ENCODE assay signal across 18 cellular contexts in genomic region chr11:131626761-131627160, GRCh38.
DNase-seq lines count a peak whose midpoint lies in the region; ATAC-seq, FAIRE-seq and TF ChIP-seq lines count a peak whose summit lies in the region.
"Had no signal": no experiment of that assay in that cellular context is flagged by ENCODE, and none has a peak within 500 bp of the region (broad histone marks: within the 10 kb centered on the region; RNA-seq: fewer than 3 reads in every experiment).

No MANE protein-coding gene starts in this region.

- TF ChIP-seq CTCF in right atrium auricular region (IDR thresholded peaks at IDR 0.05): no peak
- no peak for TF ChIP-seq CTCF in Loucy (conservative IDR thresholded peaks at IDR 0.05; ENCODE audit: low read length)
- TF ChIP-seq CTCF in GM12878 (IDR thresholded peaks at IDR 0.05 in 2 of 3, conservative IDR thresholded peaks at IDR 0.05 in 1 of 3; ENCODE audit: control insufficient read depth in 2 of 3, extremely low read depth in 1 of 3, insufficient read depth in 1 of 3, low read depth in 3 of 3, low read length in 3 of 3): no peak

- TF ChIP-seq RAD21 in GM12878 (IDR thresholded peaks at IDR 0.05; ENCODE audit: insufficient read depth, low read depth, low read length): no peak

- SMC1A ChIA-PET in GM12878 (lab: Charles Lee; ENCODE audit: uncharacterized antibody, unreplicated experiment): no interaction called here

- H3K9ac ChIP-seq in Loucy (ENCODE audit: low read depth, low read length, poor library complexity, severe bottlenecking) (peak overlapping the region; percentile 12), GM12878 (ENCODE audit: control insufficient read depth, insufficient read depth, low read length) (no peak overlapping the region)
- H3K9ac ChIP-seq: GM23248 had no signal

- no peaks in the 10 kb centered on the region for H3K79me2 ChIP-seq in Loucy (ENCODE audit: insufficient read depth, low read length)
- no peaks in the 10 kb centered on the region for H3K79me2 ChIP-seq in GM12878 (ENCODE audit: control insufficient read depth, insufficient read depth, low read length)

- RAD21 ChIA-PET in GM12878 (lab: Charles Lee; ENCODE audit: unreplicated experiment): no interaction called here

- H4K20me1 ChIP-seq in Loucy (ENCODE audit: insufficient read depth, low read length, poor library complexity, severe bottlenecking) (no peaks in the 10 kb centered on the region), GM12878 (ENCODE audit: control insufficient read depth, insufficient read depth) (no peaks in the 10 kb centered on the region)

- WGBS in GM12878 (ENCODE audit: insufficient coverage, insufficient replicate concordance, low lambda C conversion rate, missing lambda C conversion rate): 9% methylated on average over 9 of the region's 9 CpGs

- no peak overlapping the region for H3K27ac ChIP-seq in right atrium auricular region
- no peak overlapping the region for H3K27ac ChIP-seq in GM12878 (ENCODE audit: control insufficient read depth, insufficient read depth)
- H3K27ac ChIP-seq: GM23248 had no signal

- no peak overlapping the region for H2AFZ ChIP-seq in Loucy (ENCODE audit: low read length)
- H2AFZ ChIP-seq in GM12878 (ENCODE audit: control insufficient read depth, low read depth, low read length): no peak overlapping the region
- H2AFZ ChIP-seq: GM23248 had no signal

- intact Hi-C loops in left ventricle myocardium superior (cut with micrococcal nuclease) (no loop called here), GM12878 (cut with micrococcal nuclease; ENCODE audit: unreplicated experiment) (no loop called here)

- H3K4me2 ChIP-seq in Loucy (ENCODE audit: low read depth, low read length, poor library complexity, severe bottlenecking) (no peak overlapping the region), GM12878 (ENCODE audit: control insufficient read depth, insufficient read depth) (no peak overlapping the region)

- ATAC-seq in left ventricle myocardium superior: no peak
- peak; percentile 34; the same call in 2 of the 3 replicates for ATAC-seq in GM12878
- ATAC-seq in GM21515 (IDR thresholded peaks at IDR 0.05; ENCODE audit: unreplicated experiment): no peak
- ATAC-seq in HG03280 (IDR thresholded peaks at IDR 0.05; ENCODE audit: unreplicated experiment): no peak
- ATAC-seq: K562, SK-N-SH treated with all-trans-retinoic acid at 6 μM for 48 hours had no signal

- no peaks in the 10 kb centered on the region for H3K9me2 ChIP-seq in Loucy (replicated peaks; ENCODE audit: low read depth, low read length)

- H3K36me3 ChIP-seq in right atrium auricular region: no peaks in the 10 kb centered on the region
- no peaks in the 10 kb centered on the region for H3K36me3 ChIP-seq in Loucy (ENCODE audit: insufficient read depth, low read length)
- H3K36me3 ChIP-seq in GM12878 (ENCODE audit: control insufficient read depth in 2 of 2, insufficient read depth in 2 of 2, low read length in 1 of 2): no peaks in the 10 kb centered on the region

- BruUV-seq in GM12878 (replicated peaks; lab: Mats Ljungman, UMichigan): no TSS peak

- in situ Hi-C loops in GM12878 (cut with MboI): no loop called here

- FAIRE-seq in GM12878 (lab: Jason Lieb, UNC): no peak
- FAIRE-seq: K562 had no signal

- H3K4me1 ChIP-seq in right atrium auricular region: no peaks in the 10 kb centered on the region
- peaks cover 67% of the 10 kb centered on the region for H3K4me1 ChIP-seq in Loucy (ENCODE audit: insufficient read depth, low read length, poor library complexity, severe bottlenecking)
- H3K4me1 ChIP-seq in GM12878 (ENCODE audit: control insufficient read depth, insufficient read depth, low read length): no peaks in the 10 kb centered on the region

- peak; percentile 32 for DNase-seq in right atrium auricular region (ENCODE audit: low spot score)
- no peak for DNase-seq in left ventricle myocardium superior
- DNase-seq in GM12878 (ENCODE audit: low read depth, low spot score): no peak
- DNase-seq in epidermal melanocyte (ENCODE audit: insufficient read length, low spot score): no peak
- DNase-seq: ACHN; AML-193; CD4-positive, CD25-positive, alpha-beta regulatory T cell; GM23248; NCI-H1694 treated with DMSO at 0.1 percent for 48 hours; NCI-H2107; NCI-H345; NCI-H774; SHP77 treated with DMSO at 0.1 percent for 48 hours had no signal

- H3K4me3 ChIP-seq in right atrium auricular region: no peak overlapping the region
- H3K4me3 ChIP-seq in Loucy (ENCODE audit: low read length, poor library complexity, severe bottlenecking): no peak overlapping the region
- H3K4me3 ChIP-seq in GM12878: no peak overlapping the region
- H3K4me3 ChIP-seq: GM23248, K562 had no signal

- H3K9me3 ChIP-seq in right atrium auricular region: no peaks in the 10 kb centered on the region
- H3K9me3 ChIP-seq in Loucy (ENCODE audit: insufficient read depth, low read depth, low read length): no peaks in the 10 kb centered on the region
- H3K9me3 ChIP-seq in GM12878 (replicated peaks; ENCODE audit: control insufficient read depth, insufficient read depth, low read length): no peaks in the 10 kb centered on the region; the same call in 2 of the 3 replicates

- TF ChIP-seq EP300 in GM12878 (IDR thresholded peaks at IDR 0.05; ENCODE audit: borderline replicate concordance in 1 of 2, control insufficient read depth in 1 of 2, low read depth in 2 of 2, low read length in 2 of 2): no peak

- CTCF ChIA-PET in GM12878 (lab: Yijun Ruan, JAX): interaction anchor here (0.7 kb wide), 1 partner anchor 43 kb away, joined by 3 read pairs; no protein-coding TSS in a partner anchor

- H3K27me3 ChIP-seq in right atrium auricular region: no peaks in the 10 kb centered on the region
- no peaks in the 10 kb centered on the region for H3K27me3 ChIP-seq in Loucy (ENCODE audit: insufficient read depth, low read length, poor library complexity, severe bottlenecking)
- peaks cover 6 to 9% of the 10 kb centered on the region in 2 experiments; a peak in 3 of 4 replicates for H3K27me3 ChIP-seq in GM12878 (replicated peaks in 1 of 2; ENCODE audit: control insufficient read depth in 2 of 2, insufficient read depth in 2 of 2, low read length in 1 of 2)

- TF ChIP-seq POLR2A in GM12878 (IDR thresholded peaks at IDR 0.05; ENCODE audit: low read depth, low read length): no peak

- H3F3A ChIP-seq in Loucy (ENCODE audit: low read depth): no peaks in the 10 kb centered on the region

- POLR2A ChIA-PET in GM12878 (lab: Charles Lee): no interaction called here

TF ChIP-seq in GM12878, 131 proteins besides CTCF, POLR2A, EP300 and RAD21 (continues in another document):
- TF ChIP-seq PKNOX1 (IDR thresholded peaks at IDR 0.05) (no peak), ATF3 (IDR thresholded peaks at IDR 0.05; ENCODE audit: borderline replicate concordance, extremely low read depth, low read depth, low read length) (no peak), CHD1 (IDR thresholded peaks at IDR 0.05; ENCODE audit: low read depth, low read length) (no peak), ATF2 (IDR thresholded peaks at IDR 0.05; ENCODE audit: low read length) (no peak), IRF4 (IDR thresholded peaks at IDR 0.05; ENCODE audit: low read depth, low read length) (no peak), STAT1 (conservative IDR thresholded peaks at IDR 0.05) (no peak), CBX3 (IDR thresholded peaks at IDR 0.05; ENCODE audit: borderline replicate concordance, low read depth) (no peak), RFX5 (IDR thresholded peaks at IDR 0.05; ENCODE audit: low read depth, low read length) (no peak), TAF1 (IDR thresholded peaks at IDR 0.05; ENCODE audit: borderline replicate concordance, low read depth, low read length) (no peak), HDAC6 (IDR thresholded peaks at IDR 0.05; ENCODE audit: unreplicated experiment) (no peak), SMC3 (IDR thresholded peaks at IDR 0.05; ENCODE audit: borderline replicate concordance, low read length) (no peak), MLLT1 (IDR thresholded peaks at IDR 0.05) (no peak), SMAD1 (IDR thresholded peaks at IDR 0.05; ENCODE audit: low read depth, partially characterized antibody) (no peak)
